Comparison of ENCODE assay signal across 9 cellular contexts in genomic region chr2:27021253-27021801, GRCh38. TPM values are rescaled to one million over a fixed set of nuclear protein-coding genes. Genes with fewer than 3 reads are reported as not detected.
DNase-seq lines count a peak whose midpoint lies in the region; ATAC-seq and FAIRE-seq lines count a peak whose summit lies in the region.
"Had no signal": no experiment of that assay in that cellular context is flagged by ENCODE, and none has a peak within 500 bp of the region (broad histone marks: within the 10 kb centered on the region; RNA-seq: fewer than 3 reads in every experiment).

No MANE protein-coding gene starts in this region.

- no peak overlapping the region for H3K4me3 Mint-ChIP-seq in activated T-cell treated with anti-CD3 and anti-CD28 coated beads, Interleukin-2, amount 50 U/mL, for 72 hours
- H3K4me3 Mint-ChIP-seq: activated naive CD4-positive, alpha-beta T cell treated with anti-CD3 and anti-CD28 coated beads for 36 hours had no signal

- DNase-seq in RCC 7860 (ENCODE audit: low spot score) (peak; percentile 70), left colon (peak; percentile 53 to 67), urothelium cell line (ENCODE audit: low spot score) (peak; percentile 25), anterior cingulate cortex (lab: John Stamatoyannopoulos, UW) (no peak)
- no peak for DNase-seq in activated T-cell treated with anti-CD3 and anti-CD28 coated beads, Interleukin-2, amount 50 U/mL, for 72 hours
- DNase-seq: activated CD4-positive, alpha-beta T cell treated with anti-CD3 and anti-CD28 coated beads for 48 hours; activated naive CD4-positive, alpha-beta T cell treated with anti-CD3 and anti-CD28 coated beads for 36 hours; NCI-H69 had no signal

- peak; percentile 79 for ATAC-seq in left colon
- no peak for ATAC-seq in activated T-cell treated with anti-CD3 and anti-CD28 coated beads, Interleukin-2, amount 50 U/mL, for 72 hours (replicated peaks in 1 of 2)

- H3K27me3 Mint-ChIP-seq in activated T-cell treated with anti-CD3 and anti-CD28 coated beads, Interleukin-2, amount 50 U/mL, for 72 hours (ENCODE audit: low read depth): no peaks in the 10 kb centered on the region

- H3K36me3 Mint-ChIP-seq in activated T-cell treated with anti-CD3 and anti-CD28 coated beads, Interleukin-2, amount 50 U/mL, for 72 hours (ENCODE audit: insufficient read depth in 2 of 2): no peaks in the 10 kb centered on the region

- intact Hi-C loops in left colon (cut with DNase I, micrococcal nuclease): no loop called here

- no peaks in the 10 kb centered on the region for H3K4me1 Mint-ChIP-seq in activated T-cell treated with anti-CD3 and anti-CD28 coated beads, Interleukin-2, amount 50 U/mL, for 72 hours (ENCODE audit: low read depth)

- no peaks in the 10 kb centered on the region for H3K9me3 Mint-ChIP-seq in activated T-cell treated with anti-CD3 and anti-CD28 coated beads, Interleukin-2, amount 50 U/mL, for 72 hours
- H3K9me3 Mint-ChIP-seq: activated naive CD4-positive, alpha-beta T cell treated with anti-CD3 and anti-CD28 coated beads for 36 hours had no signal

- H3K27ac Mint-ChIP-seq in activated T-cell treated with anti-CD3 and anti-CD28 coated beads, Interleukin-2, amount 50 U/mL, for 72 hours: no peak overlapping the region
- H3K27ac Mint-ChIP-seq: activated naive CD4-positive, alpha-beta T cell treated with anti-CD3 and anti-CD28 coated beads for 36 hours had no signal

- FAIRE-seq in RCC 7860 (lab: Jason Lieb, UNC) (peak; percentile 82), urothelium cell line (lab: Jason Lieb, UNC) (no peak)
- FAIRE-seq: frontal cortex had no signal

RNA-seq across cellular contexts. Expression of gene TMEM214, which starts 11.4 kb away (rescaled TPM):
- total RNA-seq in left colon: 10 to 100 TPM; 70.2 to 89.7 TPM
- 10 to 100 TPM; 50.5 to 53.6 TPM for total RNA-seq in activated T-cell treated with anti-CD3 and anti-CD28 coated beads, Interleukin-2, amount 50 U/mL, for 72 hours

RNA-seq across cellular contexts. Expression of gene AGBL5, which starts 30.1 kb away (rescaled TPM):
- total RNA-seq in left colon: 10 to 100 TPM; 14.7 to 16.1 TPM
- total RNA-seq in activated T-cell treated with anti-CD3 and anti-CD28 coated beads, Interleukin-2, amount 50 U/mL, for 72 hours: 10 to 100 TPM; 12.1 to 16.1 TPM

RNA-seq across cellular contexts. Expression of gene OST4, which starts 50.1 kb away (rescaled TPM):
- total RNA-seq in left colon: 100 to 1,000 TPM; 243 to 278 TPM
- 100 to 1,000 TPM; 238 to 260 TPM for total RNA-seq in activated T-cell treated with anti-CD3 and anti-CD28 coated beads, Interleukin-2, amount 50 U/mL, for 72 hours

RNA-seq across cellular contexts. Expression of gene MAPRE3, which starts 50.9 kb away (rescaled TPM):
- 10 to 100 TPM; 27.9 to 31.4 TPM for total RNA-seq in left colon
- 1 to 10 TPM; 4.8 to 5.3 TPM for total RNA-seq in activated T-cell treated with anti-CD3 and anti-CD28 coated beads, Interleukin-2, amount 50 U/mL, for 72 hours

RNA-seq across cellular contexts. Expression of gene EMILIN1, which starts 57.1 kb away (rescaled TPM):
- 10 to 100 TPM in 1 of 2 donors, 1 to 10 TPM in 1; 8.4 to 41.6 TPM for total RNA-seq in left colon
- 1 to 10 TPM in 1 of 2 donors, under 1 TPM in 1; 0.36 to 1.0 TPM for total RNA-seq in activated T-cell treated with anti-CD3 and anti-CD28 coated beads, Interleukin-2, amount 50 U/mL, for 72 hours

Comparison
In these comparisons a context has a peak if more than half of its experiments do, and no peak if none do; other contexts are left out.
1. DNase-seq: peak in RCC 7860 (single experiment), left colon (2 of 2) and urothelium cell line (single experiment); none in anterior cingulate cortex (0 of 58) and activated T-cell treated with anti-CD3 and anti-CD28 coated beads, Interleukin-2, amount 50 U/mL, for 72 hours (0 of 2).